1 cellular context compared by ENCODE assay signal in the genomic region with DNA sequence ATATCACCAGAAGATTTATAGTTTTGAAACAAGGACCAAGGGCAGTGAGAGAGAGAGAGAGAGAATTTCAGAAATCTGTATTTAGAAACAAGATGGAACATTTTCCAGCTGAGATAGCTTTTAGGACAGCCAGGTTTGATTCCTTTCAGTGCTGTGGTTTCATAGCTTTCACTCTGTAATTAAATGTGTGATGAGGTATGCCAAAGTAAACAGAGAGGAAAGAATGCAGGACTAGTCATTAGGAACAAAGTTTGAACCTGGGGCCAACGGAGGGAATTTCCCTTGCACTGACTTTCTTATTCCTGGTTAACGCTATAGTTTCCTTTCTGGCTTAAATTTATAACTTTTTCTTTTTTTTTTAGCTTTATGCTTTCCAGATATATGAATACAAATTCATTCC.
TF ChIP-seq lines count a peak whose summit lies in the region.

No MANE protein-coding gene starts in this region.

TF ChIP-seq in HepG2, 621 proteins besides CTCF, POLR2A, EP300 and RAD21 (continued from another document and continues in another):
- TF ChIP-seq, protein P1, sequence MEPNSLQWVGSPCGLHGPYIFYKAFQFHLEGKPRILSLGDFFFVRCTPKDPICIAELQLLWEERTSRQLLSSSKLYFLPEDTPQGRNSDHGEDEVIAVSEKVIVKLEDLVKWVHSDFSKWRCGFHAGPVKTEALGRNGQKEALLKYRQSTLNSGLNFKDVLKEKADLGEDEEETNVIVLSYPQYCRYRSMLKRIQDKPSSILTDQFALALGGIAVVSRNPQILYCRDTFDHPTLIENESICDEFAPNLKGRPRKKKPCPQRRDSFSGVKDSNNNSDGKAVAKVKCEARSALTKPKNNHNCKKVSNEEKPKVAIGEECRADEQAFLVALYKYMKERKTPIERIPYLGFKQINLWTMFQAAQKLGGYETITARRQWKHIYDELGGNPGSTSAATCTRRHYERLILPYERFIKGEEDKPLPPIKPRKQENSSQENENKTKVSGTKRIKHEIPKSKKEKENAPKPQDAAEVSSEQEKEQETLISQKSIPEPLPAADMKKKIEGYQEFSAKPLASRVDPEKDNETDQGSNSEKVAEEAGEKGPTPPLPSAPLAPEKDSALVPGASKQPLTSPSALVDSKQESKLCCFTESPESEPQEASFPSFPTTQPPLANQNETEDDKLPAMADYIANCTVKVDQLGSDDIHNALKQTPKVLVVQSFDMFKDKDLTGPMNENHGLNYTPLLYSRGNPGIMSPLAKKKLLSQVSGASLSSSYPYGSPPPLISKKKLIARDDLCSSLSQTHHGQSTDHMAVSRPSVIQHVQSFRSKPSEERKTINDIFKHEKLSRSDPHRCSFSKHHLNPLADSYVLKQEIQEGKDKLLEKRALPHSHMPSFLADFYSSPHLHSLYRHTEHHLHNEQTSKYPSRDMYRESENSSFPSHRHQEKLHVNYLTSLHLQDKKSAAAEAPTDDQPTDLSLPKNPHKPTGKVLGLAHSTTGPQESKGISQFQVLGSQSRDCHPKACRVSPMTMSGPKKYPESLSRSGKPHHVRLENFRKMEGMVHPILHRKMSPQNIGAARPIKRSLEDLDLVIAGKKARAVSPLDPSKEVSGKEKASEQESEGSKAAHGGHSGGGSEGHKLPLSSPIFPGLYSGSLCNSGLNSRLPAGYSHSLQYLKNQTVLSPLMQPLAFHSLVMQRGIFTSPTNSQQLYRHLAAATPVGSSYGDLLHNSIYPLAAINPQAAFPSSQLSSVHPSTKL (CRISPR knock-in tag; IDR thresholded peaks at IDR 0.05), result peak; percentile 73
- TF ChIP-seq ZNF24 (IDR thresholded peaks at IDR 0.05) (no peak), FOXA3 (CRISPR knock-in tag; IDR thresholded peaks at IDR 0.05) (peak; percentile 84), ZMAT3 (CRISPR knock-in tag; conservative IDR thresholded peaks at IDR 0.05) (no peak), PRPF4 (IDR thresholded peaks at IDR 0.05; ENCODE audit: low read depth, low read length, poor library complexity, severe bottlenecking) (no peak), ZNF564 (CRISPR knock-in tag; IDR thresholded peaks at IDR 0.05) (no peak), ZBTB1 (CRISPR knock-in tag; IDR thresholded peaks at IDR 0.05; ENCODE audit: borderline replicate concordance) (no peak), JUN (CRISPR knock-in tag; IDR thresholded peaks at IDR 0.05) (no peak), ERF (CRISPR knock-in tag; IDR thresholded peaks at IDR 0.05) (no peak), DNMT1 (CRISPR knock-in tag; IDR thresholded peaks at IDR 0.05) (no peak), ZNF484 (CRISPR knock-in tag; IDR thresholded peaks at IDR 0.05; ENCODE audit: borderline replicate concordance, low read depth) (no peak), TCF7 (IDR thresholded peaks at IDR 0.05; ENCODE audit: low read depth) (no peak), SMC3 (IDR thresholded peaks at IDR 0.05; ENCODE audit: low read length) (no peak), ARID3A (IDR thresholded peaks at IDR 0.05; ENCODE audit: low read depth, low read length) (peak; percentile 89), NCOR1 (IDR thresholded peaks at IDR 0.05; ENCODE audit: borderline replicate concordance, low read length) (no peak), ZMYM4 (CRISPR knock-in tag; IDR thresholded peaks at IDR 0.05) (no peak), KDM4B (CRISPR knock-in tag; IDR thresholded peaks at IDR 0.05) (no peak), ZNF367 (CRISPR knock-in tag; IDR thresholded peaks at IDR 0.05; ENCODE audit: borderline replicate concordance) (no peak), MYNN (CRISPR knock-in tag; IDR thresholded peaks at IDR 0.05; ENCODE audit: low read depth) (no peak), SIX4 (CRISPR knock-in tag; IDR thresholded peaks at IDR 0.05) (no peak), JDP2 (CRISPR knock-in tag; IDR thresholded peaks at IDR 0.05; ENCODE audit: borderline replicate concordance) (no peak), ZFP37 (CRISPR knock-in tag; IDR thresholded peaks at IDR 0.05; ENCODE audit: borderline replicate concordance) (no peak), ZNF75D (CRISPR knock-in tag; IDR thresholded peaks at IDR 0.05; ENCODE audit: borderline replicate concordance) (no peak), KDM2A (CRISPR knock-in tag; IDR thresholded peaks at IDR 0.05; ENCODE audit: borderline replicate concordance, low read depth) (no peak), MLLT10 (CRISPR knock-in tag; IDR thresholded peaks at IDR 0.05) (no peak), TP53 (CRISPR knock-in tag; conservative IDR thresholded peaks at IDR 0.05) (no peak), SNAI1 (CRISPR knock-in tag; IDR thresholded peaks at IDR 0.05; ENCODE audit: borderline replicate concordance) (no peak), HDAC1 (CRISPR knock-in tag; IDR thresholded peaks at IDR 0.05) (0 out of 2 replicates have a peak, but pooled peaks have one; percentile 20), NONO (IDR thresholded peaks at IDR 0.05) (no peak), NONO (CRISPR knock-in tag; conservative IDR thresholded peaks at IDR 0.05) (no peak), CERS6 (CRISPR knock-in tag; IDR thresholded peaks at IDR 0.05) (no peak), FOXK1 (CRISPR knock-in tag; IDR thresholded peaks at IDR 0.05; ENCODE audit: borderline replicate concordance, low read depth) (no peak), ZNF382 (CRISPR knock-in tag; IDR thresholded peaks at IDR 0.05; ENCODE audit: borderline replicate concordance) (no peak), BCL6 (CRISPR knock-in tag; IDR thresholded peaks at IDR 0.05) (peak; percentile 46; the same call in 1 of the 2 replicates), BRD4 (CRISPR knock-in tag; IDR thresholded peaks at IDR 0.05) (no peak), NPAS2 (CRISPR knock-in tag; IDR thresholded peaks at IDR 0.05; ENCODE audit: borderline replicate concordance) (no peak), SYNCRIP (IDR thresholded peaks at IDR 0.05; ENCODE audit: insufficient read depth, low read depth, low read length) (no peak), ATF1 (CRISPR knock-in tag; IDR thresholded peaks at IDR 0.05) (no peak), ELF3 (CRISPR knock-in tag; IDR thresholded peaks at IDR 0.05) (peak; percentile 66), NBN (conservative IDR thresholded peaks at IDR 0.05) (no peak), TEF (CRISPR knock-in tag; IDR thresholded peaks at IDR 0.05) (no peak), FOSL1 (CRISPR knock-in tag; IDR thresholded peaks at IDR 0.05; ENCODE audit: borderline replicate concordance) (no peak), CSRNP1 (CRISPR knock-in tag; IDR thresholded peaks at IDR 0.05) (no peak)
- TF ChIP-seq, protein P2, sequence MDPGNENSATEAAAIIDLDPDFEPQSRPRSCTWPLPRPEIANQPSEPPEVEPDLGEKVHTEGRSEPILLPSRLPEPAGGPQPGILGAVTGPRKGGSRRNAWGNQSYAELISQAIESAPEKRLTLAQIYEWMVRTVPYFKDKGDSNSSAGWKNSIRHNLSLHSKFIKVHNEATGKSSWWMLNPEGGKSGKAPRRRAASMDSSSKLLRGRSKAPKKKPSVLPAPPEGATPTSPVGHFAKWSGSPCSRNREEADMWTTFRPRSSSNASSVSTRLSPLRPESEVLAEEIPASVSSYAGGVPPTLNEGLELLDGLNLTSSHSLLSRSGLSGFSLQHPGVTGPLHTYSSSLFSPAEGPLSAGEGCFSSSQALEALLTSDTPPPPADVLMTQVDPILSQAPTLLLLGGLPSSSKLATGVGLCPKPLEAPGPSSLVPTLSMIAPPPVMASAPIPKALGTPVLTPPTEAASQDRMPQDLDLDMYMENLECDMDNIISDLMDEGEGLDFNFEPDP (CRISPR knock-in tag; conservative IDR thresholded peaks at IDR 0.05), result no peak
- TF ChIP-seq, protein P3, sequence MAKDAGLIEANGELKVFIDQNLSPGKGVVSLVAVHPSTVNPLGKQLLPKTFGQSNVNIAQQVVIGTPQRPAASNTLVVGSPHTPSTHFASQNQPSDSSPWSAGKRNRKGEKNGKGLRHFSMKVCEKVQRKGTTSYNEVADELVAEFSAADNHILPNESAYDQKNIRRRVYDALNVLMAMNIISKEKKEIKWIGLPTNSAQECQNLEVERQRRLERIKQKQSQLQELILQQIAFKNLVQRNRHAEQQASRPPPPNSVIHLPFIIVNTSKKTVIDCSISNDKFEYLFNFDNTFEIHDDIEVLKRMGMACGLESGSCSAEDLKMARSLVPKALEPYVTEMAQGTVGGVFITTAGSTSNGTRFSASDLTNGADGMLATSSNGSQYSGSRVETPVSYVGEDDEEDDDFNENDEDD (CRISPR knock-in tag; IDR thresholded peaks at IDR 0.05; ENCODE audit: borderline replicate concordance), result no peak
- TF ChIP-seq, protein P4, sequence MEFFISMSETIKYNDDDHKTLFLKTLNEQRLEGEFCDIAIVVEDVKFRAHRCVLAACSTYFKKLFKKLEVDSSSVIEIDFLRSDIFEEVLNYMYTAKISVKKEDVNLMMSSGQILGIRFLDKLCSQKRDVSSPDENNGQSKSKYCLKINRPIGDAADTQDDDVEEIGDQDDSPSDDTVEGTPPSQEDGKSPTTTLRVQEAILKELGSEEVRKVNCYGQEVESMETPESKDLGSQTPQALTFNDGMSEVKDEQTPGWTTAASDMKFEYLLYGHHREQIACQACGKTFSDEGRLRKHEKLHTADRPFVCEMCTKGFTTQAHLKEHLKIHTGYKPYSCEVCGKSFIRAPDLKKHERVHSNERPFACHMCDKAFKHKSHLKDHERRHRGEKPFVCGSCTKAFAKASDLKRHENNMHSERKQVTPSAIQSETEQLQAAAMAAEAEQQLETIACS (CRISPR knock-in tag; IDR thresholded peaks at IDR 0.05), result no peak
- TF ChIP-seq, protein P5, sequence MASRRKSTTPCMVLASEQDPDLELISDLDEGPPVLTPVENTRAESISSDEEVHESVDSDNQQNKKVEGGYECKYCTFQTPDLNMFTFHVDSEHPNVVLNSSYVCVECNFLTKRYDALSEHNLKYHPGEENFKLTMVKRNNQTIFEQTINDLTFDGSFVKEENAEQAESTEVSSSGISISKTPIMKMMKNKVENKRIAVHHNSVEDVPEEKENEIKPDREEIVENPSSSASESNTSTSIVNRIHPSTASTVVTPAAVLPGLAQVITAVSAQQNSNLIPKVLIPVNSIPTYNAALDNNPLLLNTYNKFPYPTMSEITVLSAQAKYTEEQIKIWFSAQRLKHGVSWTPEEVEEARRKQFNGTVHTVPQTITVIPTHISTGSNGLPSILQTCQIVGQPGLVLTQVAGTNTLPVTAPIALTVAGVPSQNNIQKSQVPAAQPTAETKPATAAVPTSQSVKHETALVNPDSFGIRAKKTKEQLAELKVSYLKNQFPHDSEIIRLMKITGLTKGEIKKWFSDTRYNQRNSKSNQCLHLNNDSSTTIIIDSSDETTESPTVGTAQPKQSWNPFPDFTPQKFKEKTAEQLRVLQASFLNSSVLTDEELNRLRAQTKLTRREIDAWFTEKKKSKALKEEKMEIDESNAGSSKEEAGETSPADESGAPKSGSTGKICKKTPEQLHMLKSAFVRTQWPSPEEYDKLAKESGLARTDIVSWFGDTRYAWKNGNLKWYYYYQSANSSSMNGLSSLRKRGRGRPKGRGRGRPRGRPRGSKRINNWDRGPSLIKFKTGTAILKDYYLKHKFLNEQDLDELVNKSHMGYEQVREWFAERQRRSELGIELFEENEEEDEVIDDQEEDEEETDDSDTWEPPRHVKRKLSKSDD (CRISPR knock-in tag; IDR thresholded peaks at IDR 0.05; ENCODE audit: low read depth), result no peak
- TF ChIP-seq, protein P6, sequence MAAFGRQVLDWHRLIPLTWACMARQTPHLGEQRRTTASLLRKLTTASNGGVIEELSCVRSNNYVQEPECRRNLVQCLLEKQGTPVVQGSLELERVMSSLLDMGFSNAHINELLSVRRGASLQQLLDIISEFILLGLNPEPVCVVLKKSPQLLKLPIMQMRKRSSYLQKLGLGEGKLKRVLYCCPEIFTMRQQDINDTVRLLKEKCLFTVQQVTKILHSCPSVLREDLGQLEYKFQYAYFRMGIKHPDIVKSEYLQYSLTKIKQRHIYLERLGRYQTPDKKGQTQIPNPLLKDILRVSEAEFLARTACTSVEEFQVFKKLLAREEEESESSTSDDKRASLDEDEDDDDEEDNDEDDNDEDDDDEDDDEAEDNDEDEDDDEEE (CRISPR knock-in tag; IDR thresholded peaks at IDR 0.05), result no peak
- TF ChIP-seq, protein P7, sequence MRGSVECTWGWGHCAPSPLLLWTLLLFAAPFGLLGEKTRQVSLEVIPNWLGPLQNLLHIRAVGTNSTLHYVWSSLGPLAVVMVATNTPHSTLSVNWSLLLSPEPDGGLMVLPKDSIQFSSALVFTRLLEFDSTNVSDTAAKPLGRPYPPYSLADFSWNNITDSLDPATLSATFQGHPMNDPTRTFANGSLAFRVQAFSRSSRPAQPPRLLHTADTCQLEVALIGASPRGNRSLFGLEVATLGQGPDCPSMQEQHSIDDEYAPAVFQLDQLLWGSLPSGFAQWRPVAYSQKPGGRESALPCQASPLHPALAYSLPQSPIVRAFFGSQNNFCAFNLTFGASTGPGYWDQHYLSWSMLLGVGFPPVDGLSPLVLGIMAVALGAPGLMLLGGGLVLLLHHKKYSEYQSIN (CRISPR knock-in tag; IDR thresholded peaks at IDR 0.05; ENCODE audit: borderline replicate concordance), result no peak
